8 cellular contexts compared by ENCODE assay signal in genomic region chr1:37474697-37475379, GRCh38. TPM values are rescaled to one million over a fixed set of nuclear protein-coding genes. Genes with fewer than 3 reads are reported as not detected.
DNase-seq lines count a peak whose midpoint lies in the region; ATAC-seq and TF ChIP-seq lines count a peak whose summit lies in the region.

No MANE protein-coding gene starts in this region.

- DNase-seq in activated CD4-positive, alpha-beta T cell treated with anti-CD3 and anti-CD28 coated beads for 4 hours: peak; percentile 24 to 33
- DNase-seq in activated CD4-positive, alpha-beta T cell treated with anti-CD3 and anti-CD28 coated beads, Interleukin-2, amount 50 U/mL, for 4 hours: no peak
- DNase-seq in SJSA1 (ENCODE audit: low read depth in 1 of 2, low spot score in 2 of 2) (peak in 1 of 2 experiments; percentile 31), GM13977 (ENCODE audit: low spot score) (no peak)
- DNase-seq in effector memory CD4-positive, alpha-beta T cell: no peak

- TF ChIP-seq CTCF in GM13977 (IDR thresholded peaks at IDR 0.05; ENCODE audit: extremely low read depth, insufficient read depth, missing control alignments): no peak

- in situ Hi-C loops in GM13977 (cut with MboI; ENCODE audit: low pct_unique_long_range_greater_than_20kb, low sequenced_read_pairs, unreplicated experiment): no loop called here

- H3K36me3 ChIP-seq in SJSA1 (peaks cover 45% of the 10 kb centered on the region), muscle layer of colon (ENCODE audit: insufficient read depth, low read length) (peaks cover 9% of the 10 kb centered on the region)
- peaks cover 16% of the 10 kb centered on the region for H3K36me3 ChIP-seq in effector memory CD4-positive, alpha-beta T cell (ENCODE audit: control insufficient read depth, insufficient read depth, low read length)

- peaks cover 88% of the 10 kb centered on the region for H3K4me1 ChIP-seq in SJSA1 (replicated peaks)
- H3K4me1 ChIP-seq in effector memory CD4-positive, alpha-beta T cell (ENCODE audit: control insufficient read depth, insufficient read depth, low read length, poor library complexity, severe bottlenecking): peaks cover 48% of the 10 kb centered on the region
- H3K4me1 ChIP-seq in muscle layer of colon (ENCODE audit: insufficient read depth, low read length): peaks cover 80% of the 10 kb centered on the region

- peak overlapping the region; percentile 43 for H3K27ac ChIP-seq in SJSA1
- H3K27ac ChIP-seq in effector memory CD4-positive, alpha-beta T cell (ENCODE audit: insufficient read depth, low read length, poor library complexity, severe bottlenecking): peak overlapping the region; percentile 99
- H3K27ac ChIP-seq in muscle layer of colon (ENCODE audit: low read depth, low read length): peak overlapping the region; percentile 90

- H3K27me3 ChIP-seq in SJSA1 (replicated peaks): no peaks in the 10 kb centered on the region
- no peaks in the 10 kb centered on the region for H3K27me3 ChIP-seq in effector memory CD4-positive, alpha-beta T cell (replicated peaks; ENCODE audit: control insufficient read depth, insufficient read depth, low read length, poor library complexity, severe bottlenecking)
- H3K27me3 ChIP-seq in muscle layer of colon (ENCODE audit: control insufficient read depth in 1 of 2, insufficient read depth in 2 of 2, low read length in 2 of 2): no peaks in the 10 kb centered on the region

- ATAC-seq in HG03442 (IDR thresholded peaks at IDR 0.05; ENCODE audit: unreplicated experiment) (no peak), GM21576 (IDR thresholded peaks at IDR 0.05; ENCODE audit: unreplicated experiment) (no peak)

- H3K4me3 ChIP-seq in SJSA1 (peak overlapping the region; percentile 60), muscle layer of colon (ENCODE audit: low read depth in 1 of 2, low read length in 2 of 2) (peak overlapping the region; percentile 64 to 82)
- H3K4me3 ChIP-seq in effector memory CD4-positive, alpha-beta T cell (ENCODE audit: insufficient read depth, low read depth, low read length, poor library complexity, severe bottlenecking): peak overlapping the region; percentile 98

- H3K9ac ChIP-seq in muscle layer of colon (ENCODE audit: low read length): peak overlapping the region; percentile 97

- H3K9me3 ChIP-seq in SJSA1 (replicated peaks) (no peaks in the 10 kb centered on the region; the same call in 1 of the 2 replicates), muscle layer of colon (ENCODE audit: low read length) (no peaks in the 10 kb centered on the region)
- no peaks in the 10 kb centered on the region for H3K9me3 ChIP-seq in effector memory CD4-positive, alpha-beta T cell (ENCODE audit: control insufficient read depth, low read length)

RNA-seq across cellular contexts. Expression of gene ZC3H12A, which starts 0.5 kb away (rescaled TPM):
- 4.0 and 7.1 TPM in 2 replicates for total RNA-seq in SJSA1 (2014; rRNA removed; shearing (Covaris generic))

RNA-seq across cellular contexts. Expression of gene MEAF6, which starts 39.7 kb away (rescaled TPM):
- total RNA-seq in SJSA1 (2014; rRNA removed; shearing (Covaris generic)): 83.4 and 112 TPM in 2 replicates

Comparison
In these comparisons a context has a peak if more than half of its experiments do, and no peak if none do; other contexts are left out.
1. DNase-seq: peak in activated CD4-positive, alpha-beta T cell treated with anti-CD3 and anti-CD28 coated beads for 4 hours (2 of 2); none in activated CD4-positive, alpha-beta T cell treated with anti-CD3 and anti-CD28 coated beads, Interleukin-2, amount 50 U/mL, for 4 hours (0 of 2), effector memory CD4-positive, alpha-beta T cell (0 of 3) and GM13977 (single experiment).
2. H3K27ac ChIP-seq: peak in every context shown above with its lines; median percentile 99 in effector memory CD4-positive, alpha-beta T cell; 90 in muscle layer of colon; 43 in SJSA1.
3. Peak in every context shown above with its lines, with median percentiles within 50 percentile points of each other: H3K4me3 ChIP-seq.